21 cellular contexts compared by ENCODE assay signal in genomic region chr4:47210828-47211227, GRCh38.
DNase-seq lines count a peak whose midpoint lies in the region; ATAC-seq and TF ChIP-seq lines count a peak whose summit lies in the region.
"Had no signal": no experiment of that assay in that cellular context is flagged by ENCODE, and none has a peak within 500 bp of the region (broad histone marks: within the 10 kb centered on the region; RNA-seq: fewer than 3 reads in every experiment).

No MANE protein-coding gene starts in this region.

- H3K36me3 Mint-ChIP-seq in Calu3 (ENCODE audit: insufficient read depth, unreplicated experiment) (no peaks in the 10 kb centered on the region), neural crest cell (ENCODE audit: low read depth) (no peaks in the 10 kb centered on the region)
- H3K36me3 Mint-ChIP-seq: CD8-positive, alpha-beta memory T cell had no signal

- H3K27me3 ChIP-seq in brain microvascular endothelial cell (replicated peaks) (no peaks in the 10 kb centered on the region), transverse colon (no peaks in the 10 kb centered on the region)
- H3K27me3 ChIP-seq: SJSA1 had no signal

- POLR2A ChIA-PET in GM10248 (lab: Yijun Ruan, JAX): no interaction called here

- ATAC-seq in HG02759 (IDR thresholded peaks at IDR 0.05; ENCODE audit: unreplicated experiment): peak; percentile 38
- ATAC-seq: Panc1 had no signal

- H3K9me3 ChIP-seq in transverse colon: no peaks in the 10 kb centered on the region
- H3K9me3 ChIP-seq: SJSA1 had no signal

- CTCF ChIA-PET in Calu3 (lab: Charles Lee): no interaction called here
- CTCF ChIA-PET in GM10248 (lab: Yijun Ruan, JAX): interaction anchor here (1.2 to 2.6 kb wide), 4 partner anchors 9 to 89 kb away, joined by 3 to 9 read pairs (median 4); no protein-coding TSS in a partner anchor

- DNase-seq in Calu3 (no peak), brain microvascular endothelial cell (no peak), neural crest cell (ENCODE audit: low read depth, low spot score) (no peak), transverse colon (no peak), occipital lobe (lab: John Stamatoyannopoulos, UW) (no peak), GM10248 (ENCODE audit: extremely low spot score) (no peak)
- DNase-seq: ACHN; C1 segment of cervical spinal cord; CD8-positive, alpha-beta memory T cell; DMS79; H9; KBM-7; NCI-H1105 treated with DMSO at 0.1 percent for 48 hours; NCI-H1694; NCI-H2081 treated with DMSO at 0.1 percent for 48 hours; NCI-H226; NCI-H526 treated with DMSO at 0.1 percent for 48 hours; SW 1271 had no signal

- no peak for TF ChIP-seq EP300 in transverse colon (IDR thresholded peaks at IDR 0.05; ENCODE audit: low read depth)

- intact Hi-C loops in Calu3 (cut with micrococcal nuclease; ENCODE audit: unreplicated experiment) (no loop called here), transverse colon (cut with DNase I; ENCODE audit: low total_unique reads) (no loop called here)

- no peak for TF ChIP-seq POLR2A in transverse colon (IDR thresholded peaks at IDR 0.05)

- peak overlapping the region; percentile 93 for H3K27ac ChIP-seq in brain microvascular endothelial cell
- H3K27ac ChIP-seq in transverse colon: no peak overlapping the region

- no peaks in the 10 kb centered on the region for H3K4me1 ChIP-seq in transverse colon

- H3K27me3 Mint-ChIP-seq in Calu3 (ENCODE audit: unreplicated experiment) (no peaks in the 10 kb centered on the region), neural crest cell (ENCODE audit: low read depth) (no peaks in the 10 kb centered on the region)

- 51 to 59% methylated on average over 3 of the region's 3 CpGs for WGBS in transverse colon (ENCODE audit: low coverage in 1 of 2), 2 donors

- H3K36me3 ChIP-seq in brain microvascular endothelial cell (replicated peaks) (no peaks in the 10 kb centered on the region), transverse colon (no peaks in the 10 kb centered on the region)
- H3K36me3 ChIP-seq: SJSA1 had no signal

- H3K27ac Mint-ChIP-seq in Calu3 (ENCODE audit: unreplicated experiment) (peak overlapping the region; percentile 20), neural crest cell (ENCODE audit: unreplicated experiment) (peak overlapping the region; percentile 64)
- H3K27ac Mint-ChIP-seq: CD8-positive, alpha-beta memory T cell; H9 had no signal

- BruUV-seq in Calu3 (replicated peaks; lab: Mats Ljungman, UMichigan): no TSS peak

- H3K4me1 Mint-ChIP-seq in Calu3 (ENCODE audit: low read depth, unreplicated experiment) (peaks cover 21% of the 10 kb centered on the region), neural crest cell (peaks cover 36% of the 10 kb centered on the region)
- H3K4me1 Mint-ChIP-seq: CD8-positive, alpha-beta memory T cell had no signal

- in situ Hi-C loops in brain microvascular endothelial cell (cut with HindIII; ENCODE audit: low pct_ligation_motif_present, low sequenced_read_pairs): no loop called here
- in situ Hi-C loops in transverse colon (cut with MboI; ENCODE audit: low pct_ligation_motif_present in 1 of 4, low pct_unique_long_range_greater_than_20kb in 1 of 4, low sequenced_read_pairs in 3 of 4): no loop called here

- no peak overlapping the region for H3K4me3 ChIP-seq in brain microvascular endothelial cell (ENCODE audit: low read depth, low read length)
- H3K4me3 ChIP-seq in transverse colon: no peak overlapping the region
- H3K4me3 ChIP-seq: SJSA1 had no signal

- no peak overlapping the region for H3K4me3 Mint-ChIP-seq in Calu3 (ENCODE audit: low read depth, unreplicated experiment)
- H3K4me3 Mint-ChIP-seq in neural crest cell: no peak overlapping the region
- H3K4me3 Mint-ChIP-seq: CD8-positive, alpha-beta memory T cell; H9 had no signal

- TF ChIP-seq CTCF in Calu3 (IDR thresholded peaks at IDR 0.05; ENCODE audit: unreplicated experiment): no peak
- no peak for TF ChIP-seq CTCF in brain microvascular endothelial cell (IDR thresholded peaks at IDR 0.05; ENCODE audit: low read depth, low read length, missing control alignments)
- no peak for TF ChIP-seq CTCF in neural crest cell (conservative IDR thresholded peaks at IDR 0.05)
- TF ChIP-seq CTCF in transverse colon (IDR thresholded peaks at IDR 0.05): no peak
- no peak for TF ChIP-seq CTCF in GM10248 (IDR thresholded peaks at IDR 0.05; ENCODE audit: control extremely low read depth, extremely low read depth, low read depth, missing control alignments)

- H3K9me3 Mint-ChIP-seq in Calu3 (ENCODE audit: low read depth, unreplicated experiment) (no peaks in the 10 kb centered on the region), neural crest cell (no peaks in the 10 kb centered on the region)
- H3K9me3 Mint-ChIP-seq: CD8-positive, alpha-beta memory T cell; H9 had no signal
